Comparison of ENCODE assay signal across 8 cellular contexts in the genomic region with DNA sequence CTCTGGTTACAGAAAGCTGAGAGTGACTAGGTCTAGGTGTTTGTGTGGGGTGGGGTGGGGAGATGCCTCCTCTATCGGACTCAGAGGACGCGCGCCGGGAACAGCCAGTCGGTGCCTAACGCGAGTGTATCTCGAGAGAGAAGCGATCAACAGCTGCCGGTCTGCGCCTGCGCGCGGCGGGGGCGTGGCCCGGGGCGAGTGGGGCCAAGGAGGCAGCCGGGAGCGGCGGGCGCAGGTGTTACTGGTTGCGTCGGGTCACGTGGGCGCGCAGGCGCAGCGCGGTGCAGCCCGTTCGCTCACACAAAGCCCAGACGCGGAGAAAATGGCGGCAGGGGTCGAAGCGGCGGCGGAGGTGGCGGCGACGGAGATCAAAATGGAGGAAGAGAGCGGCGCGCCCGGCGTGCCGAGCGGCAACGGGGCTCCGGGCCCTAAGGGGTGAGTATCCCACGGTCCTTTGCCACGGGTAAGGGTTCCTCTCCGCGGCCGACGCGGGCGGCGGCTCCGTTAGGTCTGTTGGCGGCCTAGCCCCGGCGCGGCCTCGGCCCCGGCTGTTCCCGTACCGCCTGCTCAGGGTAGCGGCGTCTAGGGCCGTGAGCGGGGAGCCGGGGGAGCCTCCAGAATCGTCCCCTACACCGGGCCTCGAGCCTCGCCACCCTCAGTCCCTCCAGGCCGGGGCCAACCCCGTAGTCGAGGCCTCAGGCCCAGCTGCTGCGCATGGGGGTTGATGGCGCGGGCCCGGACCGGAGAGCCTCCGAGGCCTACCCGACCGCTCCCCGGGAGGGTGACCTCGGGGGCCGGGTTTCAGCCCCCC. TPM values are rescaled to one million over a fixed set of nuclear protein-coding genes. Genes with fewer than 3 reads are reported as not detected.
DNase-seq lines count a peak whose midpoint lies in the region; ATAC-seq, FAIRE-seq and TF ChIP-seq lines count a peak whose summit lies in the region.

A gene with protein sequence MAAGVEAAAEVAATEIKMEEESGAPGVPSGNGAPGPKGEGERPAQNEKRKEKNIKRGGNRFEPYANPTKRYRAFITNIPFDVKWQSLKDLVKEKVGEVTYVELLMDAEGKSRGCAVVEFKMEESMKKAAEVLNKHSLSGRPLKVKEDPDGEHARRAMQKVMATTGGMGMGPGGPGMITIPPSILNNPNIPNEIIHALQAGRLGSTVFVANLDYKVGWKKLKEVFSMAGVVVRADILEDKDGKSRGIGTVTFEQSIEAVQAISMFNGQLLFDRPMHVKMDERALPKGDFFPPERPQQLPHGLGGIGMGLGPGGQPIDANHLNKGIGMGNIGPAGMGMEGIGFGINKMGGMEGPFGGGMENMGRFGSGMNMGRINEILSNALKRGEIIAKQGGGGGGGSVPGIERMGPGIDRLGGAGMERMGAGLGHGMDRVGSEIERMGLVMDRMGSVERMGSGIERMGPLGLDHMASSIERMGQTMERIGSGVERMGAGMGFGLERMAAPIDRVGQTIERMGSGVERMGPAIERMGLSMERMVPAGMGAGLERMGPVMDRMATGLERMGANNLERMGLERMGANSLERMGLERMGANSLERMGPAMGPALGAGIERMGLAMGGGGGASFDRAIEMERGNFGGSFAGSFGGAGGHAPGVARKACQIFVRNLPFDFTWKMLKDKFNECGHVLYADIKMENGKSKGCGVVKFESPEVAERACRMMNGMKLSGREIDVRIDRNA (plus strand): TSS at position 299 of the 811 bp plus-strand sequence. CDS start 24 bp downstream, at position 323.

- peaks cover 21% of the 10 kb centered on the region for H3K36me3 Mint-ChIP-seq in T-cell
- peaks cover 22% of the 10 kb centered on the region for H3K36me3 Mint-ChIP-seq in type B pancreatic cell

- peak within 1 kb of the TSS; percentile 94 to 99 (median 98) for H3K4me3 Mint-ChIP-seq in T-cell
- H3K4me3 Mint-ChIP-seq in type B pancreatic cell: peak within 1 kb of the TSS; percentile 95

- H3K4me1 Mint-ChIP-seq in T-cell: peaks cover 41 to 47% (median 45%) of the 10 kb centered on the region in 3 donors
- peaks cover 36% of the 10 kb centered on the region for H3K4me1 Mint-ChIP-seq in type B pancreatic cell (ENCODE audit: unreplicated experiment)

- H3K27ac Mint-ChIP-seq in T-cell (peak within 1 kb of the TSS; percentile 96), type B pancreatic cell (peak within 1 kb of the TSS; percentile 95)

- H3K27ac ChIP-seq in adrenal gland: peak within 1 kb of the TSS; percentile 90 to 100 (median 94)
- peak within 1 kb of the TSS; percentile 82 to 99 (median 96) for H3K27ac ChIP-seq in heart left ventricle

- no peaks in the 10 kb centered on the region for H3K9me3 Mint-ChIP-seq in T-cell
- no peaks in the 10 kb centered on the region for H3K9me3 Mint-ChIP-seq in type B pancreatic cell

- CTCF ChIA-PET in T-cell (lab: Charles Lee): interaction anchor here (0.5 to 1.6 kb wide), 4 partner anchors 11 to 95 kb away, joined by 3 to 14 read pairs (median 7); a partner anchor contains a TSS

- H3K27me3 ChIP-seq in adrenal gland (no peaks in the 10 kb centered on the region), heart left ventricle (no peaks in the 10 kb centered on the region)

- FAIRE-seq in GM12891 (lab: Jason Lieb, UNC): peak; percentile 99

- intact Hi-C loops in adrenal gland (cut with DNase I) (no loop called here), heart left ventricle (cut with DNase I) (loop anchor here in 7 of 10 donors (2.0 to 10.0 kb wide), 6 partner anchors 30 to 93 kb away; a partner anchor contains a TSS)

- H3K36me3 ChIP-seq in adrenal gland (replicated peaks in 1 of 2) (peaks cover 0 to 17% of the 10 kb centered on the region in 2 donors), heart left ventricle (peaks cover 0 to 19% (median 12%) of the 10 kb centered on the region in 9 donors)

- ATAC-seq in HG02840 (IDR thresholded peaks at IDR 0.05; ENCODE audit: low FRiP score, unreplicated experiment) (peak; percentile 89), T-cell (replicated peaks in 1 of 4) (peak; percentile 90 to 95 (median 94)), heart left ventricle (peak; percentile 94 to 98 (median 98))

- peak; percentile 83 for TF ChIP-seq POLR2A in GM12891 (IDR thresholded peaks at IDR 0.05; ENCODE audit: low read depth, low read length)
- peak; percentile 93 to 98 for TF ChIP-seq POLR2A in adrenal gland (IDR thresholded peaks at IDR 0.05)
- peak; percentile 32 to 88 for TF ChIP-seq POLR2A in heart left ventricle (IDR thresholded peaks at IDR 0.05)

- no peak for TF ChIP-seq CTCF in adrenal gland (IDR thresholded peaks at IDR 0.05)
- TF ChIP-seq CTCF in heart left ventricle (IDR thresholded peaks at IDR 0.05): no peak
- no peak for TF ChIP-seq CTCF in type B pancreatic cell (conservative IDR thresholded peaks at IDR 0.05)

- 0 to 4% (median 1%) methylated on average over 13 to 93 of the region's 93 CpGs for WGBS in adrenal gland, 4 donors
- 0 to 1% (median 0%) methylated on average over 16 to 93 of the region's 93 CpGs for WGBS in heart left ventricle, 4 donors

- peaks cover 14 to 40% of the 10 kb centered on the region in 2 donors for H3K4me1 ChIP-seq in adrenal gland (replicated peaks in 1 of 2)
- H3K4me1 ChIP-seq in heart left ventricle: peaks cover 14 to 48% (median 40%) of the 10 kb centered on the region in 12 donors

- DNase-seq in GM12891 (ENCODE audit: insufficient read length, low spot score) (peak; percentile 97), NCI-H1436 treated with DMSO at 0.1 percent for 48 hours (lab: John Stamatoyannopoulos, UW) (peak; percentile 85), T-cell (peak; percentile 99 to 100 (median 100)), adrenal gland (peak; percentile 99 to 100 (median 99)), heart left ventricle (peak; percentile 100), pons (ENCODE audit: low spot score) (peak; percentile 97), type B pancreatic cell (ENCODE audit: extremely low spot score, unreplicated experiment) (peak; percentile 100)

- H3K9me3 ChIP-seq in adrenal gland (replicated peaks in 1 of 3) (no peaks in the 10 kb centered on the region), heart left ventricle (no peaks in the 10 kb centered on the region)

- H3K27me3 Mint-ChIP-seq in T-cell (no peaks in the 10 kb centered on the region), type B pancreatic cell (no peaks in the 10 kb centered on the region)

- POLR2A ChIA-PET in T-cell (lab: Charles Lee): no interaction called here

- peak within 1 kb of the TSS; percentile 69 to 98 (median 92) for H3K4me3 ChIP-seq in adrenal gland
- peak within 1 kb of the TSS; percentile 71 to 100 (median 97) for H3K4me3 ChIP-seq in heart left ventricle

TF ChIP-seq in GM12891, 5 proteins besides CTCF, POLR2A, EP300 and RAD21:
- TF ChIP-seq TAF1 (IDR thresholded peaks at IDR 0.05; ENCODE audit: low read depth, low read length) (peak; percentile 97), POU2F2 (IDR thresholded peaks at IDR 0.05; ENCODE audit: low read depth, low read length) (peak; percentile 44; the same call in 1 of the 2 replicates), SPI1 (IDR thresholded peaks at IDR 0.05; ENCODE audit: low read depth, low read length) (no peak), POLR2AphosphoS5 (IDR thresholded peaks at IDR 0.05; ENCODE audit: low read depth, low read length) (peak; percentile 91), PAX5 (IDR thresholded peaks at IDR 0.05; ENCODE audit: insufficient read depth, low read length, severe bottlenecking) (no peak)

RNA-seq across cellular contexts. Expression of the gene that starts here (rescaled TPM):
- polyA plus RNA-seq in GM12891 (2012; ENCODE audit: low read depth, missing spikeins): 210 TPM
- total RNA-seq in T-cell: 100 to 1,000 TPM; 200 to 272 (median 213) TPM
- total RNA-seq in adrenal gland: 100 to 1,000 TPM in 4 of 8 donors, 10 to 100 TPM in 4; 51.7 to 164 (median 95.5) TPM
- polyA plus RNA-seq in adrenal gland: 100 to 1,000 TPM in 1 of 3 donors, 10 to 100 TPM in 2; 65.0 to 262 (median 76.7) TPM
- 100 to 1,000 TPM in 3 of 9 donors, 10 to 100 TPM in 6; 46.7 to 111 (median 95.3) TPM for total RNA-seq in heart left ventricle
- polyA plus RNA-seq in heart left ventricle: 100 to 1,000 TPM in 1 of 2 donors, 10 to 100 TPM in 1; 43.4 to 183 TPM
- 197 and 317 TPM in 2 replicates for total RNA-seq in type B pancreatic cell (ENCODE audit: low replicate concordance)

Comparison
In these comparisons a context has a peak if more than half of its experiments do, and no peak if none do; other contexts are left out.
1. Peak in every context shown above with its lines: DNase-seq, ATAC-seq, H3K4me3 ChIP-seq and H3K27ac ChIP-seq.
2. intact Hi-C loops: an anchor here in heart left ventricle (2.0 to 10.0 kb wide); none called in adrenal gland.